8 cellular contexts compared by ENCODE assay signal in the genomic region with DNA sequence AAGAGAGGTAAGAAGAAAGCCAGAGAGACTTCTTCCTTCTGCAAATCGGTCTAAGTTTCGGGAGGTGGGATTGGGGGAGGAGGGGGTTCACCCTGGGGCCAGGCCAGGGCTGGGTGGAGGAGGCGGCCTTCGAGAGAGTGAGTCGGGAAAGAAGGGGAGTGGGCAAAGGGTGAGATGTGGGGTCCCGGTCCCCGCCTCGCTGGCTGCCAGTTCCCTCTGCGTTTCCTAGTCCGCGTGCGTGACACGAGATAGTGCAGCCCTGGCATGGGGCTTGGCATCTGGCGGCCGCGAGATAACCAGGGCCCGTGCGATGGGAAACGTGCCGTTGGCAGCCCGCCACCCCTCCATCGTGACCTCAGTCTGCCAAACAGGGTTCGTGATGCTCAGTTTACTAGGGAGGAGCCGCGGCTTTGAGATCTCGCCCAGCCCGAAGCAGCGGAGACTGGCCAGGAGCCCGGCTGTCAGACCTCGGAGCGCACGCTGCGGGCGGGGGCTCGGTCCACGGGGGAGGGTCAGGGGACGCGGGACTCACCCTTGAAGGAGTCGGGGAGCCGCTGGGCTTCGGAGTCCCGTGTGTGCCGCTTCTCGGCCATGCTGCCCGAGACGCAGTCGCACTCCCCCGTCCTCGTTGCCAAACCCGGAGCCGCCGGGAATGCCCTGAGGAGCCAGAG. TPM values are rescaled to one million over a fixed set of nuclear protein-coding genes. Genes with fewer than 3 reads are reported as not detected.
DNase-seq lines count a peak whose midpoint lies in the region; ATAC-seq and TF ChIP-seq lines count a peak whose summit lies in the region.

A gene with protein sequence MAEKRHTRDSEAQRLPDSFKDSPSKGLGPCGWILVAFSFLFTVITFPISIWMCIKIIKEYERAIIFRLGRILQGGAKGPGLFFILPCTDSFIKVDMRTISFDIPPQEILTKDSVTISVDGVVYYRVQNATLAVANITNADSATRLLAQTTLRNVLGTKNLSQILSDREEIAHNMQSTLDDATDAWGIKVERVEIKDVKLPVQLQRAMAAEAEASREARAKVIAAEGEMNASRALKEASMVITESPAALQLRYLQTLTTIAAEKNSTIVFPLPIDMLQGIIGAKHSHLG (minus strand): TSS at position 656 of the 671 bp plus-strand sequence. CDS start 63 bp downstream, at position 593.

- H3K9me3 ChIP-seq in ES-I3 (ENCODE audit: control insufficient read depth, insufficient read depth, low read length) (no peaks in the 10 kb centered on the region), WERI-Rb-1 (ENCODE audit: severe bottlenecking) (no peaks in the 10 kb centered on the region), ectodermal cell (ENCODE audit: control insufficient read depth, low read length) (no peaks in the 10 kb centered on the region), stomach smooth muscle (ENCODE audit: control insufficient read depth in 2 of 2, low read length in 2 of 2) (no peaks in the 10 kb centered on the region)

- 0 out of 2 replicates have a peak within 1 kb of the TSS, but pooled peaks have one; percentile 27 for H3K27ac ChIP-seq in WERI-Rb-1
- no peak within 1 kb of the TSS for H3K27ac ChIP-seq in ectodermal cell (ENCODE audit: insufficient read depth, low read depth, low read length, poor library complexity, severe bottlenecking)
- peak within 1 kb of the TSS; percentile 97 for H3K27ac ChIP-seq in stomach smooth muscle (ENCODE audit: low read length)

- H3K4me1 ChIP-seq in ES-I3 (ENCODE audit: insufficient read depth, low read length) = peaks cover 9% of the 10 kb centered on the region; the same call in 1 of the 2 replicates
- peaks cover 5% of the 10 kb centered on the region for H3K4me1 ChIP-seq in ectodermal cell (ENCODE audit: control insufficient read depth, insufficient read depth, low read length)
- peaks cover 27% of the 10 kb centered on the region for H3K4me1 ChIP-seq in stomach smooth muscle (ENCODE audit: control insufficient read depth, insufficient read depth, low read length)

- 22 to 23% methylated on average over 52 of the region's 52 CpGs for WGBS in ectodermal cell, 2 experiments

- no peak for TF ChIP-seq CTCF in WERI-Rb-1 (IDR thresholded peaks at IDR 0.05; ENCODE audit: low read depth, low read length)

- H3K9ac ChIP-seq in ES-I3 (ENCODE audit: low read depth, low read length) (peak within 1 kb of the TSS; percentile 51), stomach smooth muscle (ENCODE audit: low read length in 2 of 2) (peak within 1 kb of the TSS; percentile 95 to 97)

- no peaks in the 10 kb centered on the region for H3K27me3 ChIP-seq in WERI-Rb-1 (ENCODE audit: insufficient read depth, low read depth, severe bottlenecking)
- peaks cover 14% of the 10 kb centered on the region for H3K27me3 ChIP-seq in ectodermal cell (ENCODE audit: control insufficient read depth, insufficient read depth, low read length, poor library complexity, severe bottlenecking)
- no peaks in the 10 kb centered on the region for H3K27me3 ChIP-seq in stomach smooth muscle (ENCODE audit: control insufficient read depth in 1 of 2, insufficient read depth in 2 of 2, low read length in 2 of 2)

- peak within 1 kb of the TSS; percentile 54 for H3K4me3 ChIP-seq in WERI-Rb-1 (ENCODE audit: low read depth, low read length)
- peak within 1 kb of the TSS; percentile 44 for H3K4me3 ChIP-seq in ectodermal cell (ENCODE audit: insufficient read depth, low read depth, low read length)
- peak within 1 kb of the TSS; percentile 89 to 92 for H3K4me3 ChIP-seq in stomach smooth muscle (ENCODE audit: low read length in 2 of 2)

- DNase-seq in HuH-7 (ENCODE audit: low spot score) (peak; percentile 26), WERI-Rb-1 (no peak), mesenteric fat pad (ENCODE audit: low spot score) (peak; percentile 95), Ammon's horn (ENCODE audit: low spot score) (no peak)

- no peaks in the 10 kb centered on the region for H3K36me3 ChIP-seq in ES-I3 (ENCODE audit: insufficient read depth, low read length)
- no peaks in the 10 kb centered on the region for H3K36me3 ChIP-seq in WERI-Rb-1
- no peaks in the 10 kb centered on the region for H3K36me3 ChIP-seq in ectodermal cell (ENCODE audit: control insufficient read depth, insufficient read depth, low read length)
- H3K36me3 ChIP-seq in stomach smooth muscle (ENCODE audit: control insufficient read depth in 2 of 2, insufficient read depth in 2 of 2, low read length in 2 of 2) = no peaks in the 10 kb centered on the region

- peak; percentile 46 for ATAC-seq in GM21529 (IDR thresholded peaks at IDR 0.05; ENCODE audit: unreplicated experiment)

RNA-seq across cellular contexts. Expression of the gene that starts here (rescaled TPM):
- polyA plus RNA-seq in ectodermal cell (2013, experiment 1 of 4) = 36.8 TPM
- polyA plus RNA-seq in ectodermal cell (2013, experiment 2 of 4) = 49.8 TPM
- 28.7 TPM for polyA plus RNA-seq in ectodermal cell (2013, experiment 3 of 4)
- polyA plus RNA-seq in ectodermal cell (2013, experiment 4 of 4) = 33.4 TPM
- 620 TPM for total RNA-seq in mesenteric fat pad

Comparison
In these comparisons a context has a peak if more than half of its experiments do, and no peak if none do; other contexts are left out.
1. DNase-seq: peak in HuH-7 (single experiment) and mesenteric fat pad (single experiment); none in WERI-Rb-1 (single experiment) and Ammon's horn (single experiment).
2. Peak in every context shown above with its lines, with median percentiles within 50 percentile points of each other: H3K4me3 ChIP-seq.